Comparison of ENCODE assay signal across 1 cellular context in the genomic region with DNA sequence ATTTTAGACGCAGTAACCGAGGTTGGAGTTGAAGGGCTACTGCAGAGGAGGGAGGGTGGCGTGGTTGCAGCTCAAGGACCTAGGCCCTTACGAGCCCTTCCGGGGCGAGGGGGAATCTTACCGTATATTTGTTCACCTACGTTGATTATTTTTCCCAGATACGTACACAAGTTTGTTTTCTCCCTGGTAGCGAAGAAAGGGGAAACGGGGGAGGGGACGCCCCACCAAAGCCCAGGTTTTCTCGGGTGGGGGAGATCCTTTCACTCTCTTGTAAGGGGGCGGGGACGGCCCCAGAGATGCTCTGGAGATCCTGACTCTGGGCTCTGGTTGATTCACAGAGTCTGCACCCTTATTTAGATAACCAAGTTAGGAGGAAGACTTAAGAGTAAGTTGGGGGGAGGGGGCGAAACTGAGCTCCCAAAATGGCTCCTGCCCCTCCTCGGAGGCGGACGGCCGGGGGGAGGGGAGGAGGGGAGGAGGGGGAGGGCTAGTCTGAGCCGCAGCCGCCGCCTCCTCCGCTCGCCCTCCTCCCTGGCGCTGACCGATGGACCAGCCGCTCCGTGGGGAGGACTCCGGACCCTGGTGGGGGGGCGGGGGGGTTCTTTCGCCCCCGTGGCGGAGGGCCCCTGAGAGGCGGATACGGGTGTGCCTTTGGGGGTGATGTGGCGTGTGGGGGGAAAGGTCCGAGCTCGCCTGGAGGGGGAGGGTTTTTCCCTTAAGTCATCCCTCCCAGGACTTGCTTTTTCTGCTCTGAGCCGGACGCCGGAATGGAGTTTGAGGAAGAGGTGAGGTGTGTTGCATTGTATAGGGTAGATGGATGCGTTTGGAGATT.
TF ChIP-seq lines count a peak whose summit lies in the region.

No MANE protein-coding gene starts in this region.

TF ChIP-seq in GM12878, 131 proteins besides CTCF, POLR2A, EP300 and RAD21 (continued from another document and continues in another):
- TF ChIP-seq, protein P1, sequence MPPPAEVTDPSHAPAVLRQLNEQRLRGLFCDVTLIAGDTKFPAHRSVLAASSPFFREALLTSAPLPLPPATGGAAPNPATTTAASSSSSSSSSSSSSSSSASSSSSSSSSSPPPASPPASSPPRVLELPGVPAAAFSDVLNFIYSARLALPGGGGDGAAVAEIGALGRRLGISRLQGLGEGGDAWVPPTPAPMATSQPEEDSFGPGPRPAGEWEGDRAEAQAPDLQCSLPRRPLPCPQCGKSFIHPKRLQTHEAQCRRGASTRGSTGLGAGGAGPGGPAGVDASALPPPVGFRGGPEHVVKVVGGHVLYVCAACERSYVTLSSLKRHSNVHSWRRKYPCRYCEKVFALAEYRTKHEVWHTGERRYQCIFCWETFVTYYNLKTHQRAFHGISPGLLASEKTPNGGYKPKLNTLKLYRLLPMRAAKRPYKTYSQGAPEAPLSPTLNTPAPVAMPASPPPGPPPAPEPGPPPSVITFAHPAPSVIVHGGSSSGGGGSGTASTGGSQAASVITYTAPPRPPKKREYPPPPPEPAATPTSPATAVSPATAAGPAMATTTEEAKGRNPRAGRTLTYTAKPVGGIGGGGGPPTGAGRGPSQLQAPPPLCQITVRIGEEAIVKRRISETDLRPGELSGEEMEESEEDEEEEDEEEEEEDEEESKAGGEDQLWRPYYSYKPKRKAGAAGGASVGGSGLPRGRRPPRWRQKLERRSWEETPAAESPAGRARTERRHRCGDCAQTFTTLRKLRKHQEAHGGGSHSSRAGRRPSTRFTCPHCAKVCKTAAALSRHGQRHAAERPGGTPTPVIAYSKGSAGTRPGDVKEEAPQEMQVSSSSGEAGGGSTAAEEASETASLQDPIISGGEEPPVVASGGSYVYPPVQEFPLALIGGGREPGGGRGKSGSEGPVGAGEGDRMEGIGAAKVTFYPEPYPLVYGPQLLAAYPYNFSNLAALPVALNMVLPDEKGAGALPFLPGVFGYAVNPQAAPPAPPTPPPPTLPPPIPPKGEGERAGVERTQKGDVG (CRISPR knock-in tag; IDR thresholded peaks at IDR 0.05) = no peak
- TF ChIP-seq, protein P2, sequence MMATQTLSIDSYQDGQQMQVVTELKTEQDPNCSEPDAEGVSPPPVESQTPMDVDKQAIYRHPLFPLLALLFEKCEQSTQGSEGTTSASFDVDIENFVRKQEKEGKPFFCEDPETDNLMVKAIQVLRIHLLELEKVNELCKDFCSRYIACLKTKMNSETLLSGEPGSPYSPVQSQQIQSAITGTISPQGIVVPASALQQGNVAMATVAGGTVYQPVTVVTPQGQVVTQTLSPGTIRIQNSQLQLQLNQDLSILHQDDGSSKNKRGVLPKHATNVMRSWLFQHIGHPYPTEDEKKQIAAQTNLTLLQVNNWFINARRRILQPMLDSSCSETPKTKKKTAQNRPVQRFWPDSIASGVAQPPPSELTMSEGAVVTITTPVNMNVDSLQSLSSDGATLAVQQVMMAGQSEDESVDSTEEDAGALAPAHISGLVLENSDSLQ (IDR thresholded peaks at IDR 0.05) = no peak
- TF ChIP-seq, protein P3, sequence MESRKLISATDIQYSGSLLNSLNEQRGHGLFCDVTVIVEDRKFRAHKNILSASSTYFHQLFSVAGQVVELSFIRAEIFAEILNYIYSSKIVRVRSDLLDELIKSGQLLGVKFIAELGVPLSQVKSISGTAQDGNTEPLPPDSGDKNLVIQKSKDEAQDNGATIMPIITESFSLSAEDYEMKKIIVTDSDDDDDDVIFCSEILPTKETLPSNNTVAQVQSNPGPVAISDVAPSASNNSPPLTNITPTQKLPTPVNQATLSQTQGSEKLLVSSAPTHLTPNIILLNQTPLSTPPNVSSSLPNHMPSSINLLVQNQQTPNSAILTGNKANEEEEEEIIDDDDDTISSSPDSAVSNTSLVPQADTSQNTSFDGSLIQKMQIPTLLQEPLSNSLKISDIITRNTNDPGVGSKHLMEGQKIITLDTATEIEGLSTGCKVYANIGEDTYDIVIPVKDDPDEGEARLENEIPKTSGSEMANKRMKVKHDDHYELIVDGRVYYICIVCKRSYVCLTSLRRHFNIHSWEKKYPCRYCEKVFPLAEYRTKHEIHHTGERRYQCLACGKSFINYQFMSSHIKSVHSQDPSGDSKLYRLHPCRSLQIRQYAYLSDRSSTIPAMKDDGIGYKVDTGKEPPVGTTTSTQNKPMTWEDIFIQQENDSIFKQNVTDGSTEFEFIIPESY (IDR thresholded peaks at IDR 0.05) = no peak
- TF ChIP-seq SMC3 (IDR thresholded peaks at IDR 0.05; ENCODE audit: borderline replicate concordance, low read length) = no peak
- no peak for TF ChIP-seq KAT2A (conservative IDR thresholded peaks at IDR 0.05; ENCODE audit: control insufficient read depth, low read depth, low read length)
- TF ChIP-seq, protein P4, sequence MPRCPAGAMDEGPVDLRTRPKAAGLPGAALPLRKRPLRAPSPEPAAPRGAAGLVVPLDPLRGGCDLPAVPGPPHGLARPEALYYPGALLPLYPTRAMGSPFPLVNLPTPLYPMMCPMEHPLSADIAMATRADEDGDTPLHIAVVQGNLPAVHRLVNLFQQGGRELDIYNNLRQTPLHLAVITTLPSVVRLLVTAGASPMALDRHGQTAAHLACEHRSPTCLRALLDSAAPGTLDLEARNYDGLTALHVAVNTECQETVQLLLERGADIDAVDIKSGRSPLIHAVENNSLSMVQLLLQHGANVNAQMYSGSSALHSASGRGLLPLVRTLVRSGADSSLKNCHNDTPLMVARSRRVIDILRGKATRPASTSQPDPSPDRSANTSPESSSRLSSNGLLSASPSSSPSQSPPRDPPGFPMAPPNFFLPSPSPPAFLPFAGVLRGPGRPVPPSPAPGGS (IDR thresholded peaks at IDR 0.05; ENCODE audit: borderline replicate concordance, insufficient read depth, low read depth, low read length, poor library complexity, severe bottlenecking) = peak; percentile 11
- no peak for TF ChIP-seq TCF12 (IDR thresholded peaks at IDR 0.05; ENCODE audit: low read depth, low read length)
- 0 out of 2 replicates have a peak, but pooled peaks have one; percentile 34 for TF ChIP-seq CBFB (IDR thresholded peaks at IDR 0.05; ENCODE audit: low read depth)
- TF ChIP-seq CEBPB (IDR thresholded peaks at IDR 0.05; ENCODE audit: borderline replicate concordance in 1 of 2, low read depth in 2 of 2, low read length in 2 of 2) = no peak
- TF ChIP-seq GATAD2B (conservative IDR thresholded peaks at IDR 0.05; ENCODE audit: low read depth) = peak; percentile 47
- TF ChIP-seq NFXL1 (IDR thresholded peaks at IDR 0.05; ENCODE audit: borderline replicate concordance) = peak; percentile 98
- no peak for TF ChIP-seq RCOR1 (conservative IDR thresholded peaks at IDR 0.05; ENCODE audit: low read depth, low read length)
- TF ChIP-seq, protein P5, sequence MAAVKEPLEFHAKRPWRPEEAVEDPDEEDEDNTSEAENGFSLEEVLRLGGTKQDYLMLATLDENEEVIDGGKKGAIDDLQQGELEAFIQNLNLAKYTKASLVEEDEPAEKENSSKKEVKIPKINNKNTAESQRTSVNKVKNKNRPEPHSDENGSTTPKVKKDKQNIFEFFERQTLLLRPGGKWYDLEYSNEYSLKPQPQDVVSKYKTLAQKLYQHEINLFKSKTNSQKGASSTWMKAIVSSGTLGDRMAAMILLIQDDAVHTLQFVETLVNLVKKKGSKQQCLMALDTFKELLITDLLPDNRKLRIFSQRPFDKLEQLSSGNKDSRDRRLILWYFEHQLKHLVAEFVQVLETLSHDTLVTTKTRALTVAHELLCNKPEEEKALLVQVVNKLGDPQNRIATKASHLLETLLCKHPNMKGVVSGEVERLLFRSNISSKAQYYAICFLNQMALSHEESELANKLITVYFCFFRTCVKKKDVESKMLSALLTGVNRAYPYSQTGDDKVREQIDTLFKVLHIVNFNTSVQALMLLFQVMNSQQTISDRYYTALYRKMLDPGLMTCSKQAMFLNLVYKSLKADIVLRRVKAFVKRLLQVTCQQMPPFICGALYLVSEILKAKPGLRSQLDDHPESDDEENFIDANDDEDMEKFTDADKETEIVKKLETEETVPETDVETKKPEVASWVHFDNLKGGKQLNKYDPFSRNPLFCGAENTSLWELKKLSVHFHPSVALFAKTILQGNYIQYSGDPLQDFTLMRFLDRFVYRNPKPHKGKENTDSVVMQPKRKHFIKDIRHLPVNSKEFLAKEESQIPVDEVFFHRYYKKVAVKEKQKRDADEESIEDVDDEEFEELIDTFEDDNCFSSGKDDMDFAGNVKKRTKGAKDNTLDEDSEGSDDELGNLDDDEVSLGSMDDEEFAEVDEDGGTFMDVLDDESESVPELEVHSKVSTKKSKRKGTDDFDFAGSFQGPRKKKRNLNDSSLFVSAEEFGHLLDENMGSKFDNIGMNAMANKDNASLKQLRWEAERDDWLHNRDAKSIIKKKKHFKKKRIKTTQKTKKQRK (IDR thresholded peaks at IDR 0.05; ENCODE audit: low read depth, low read length) = no peak
- TF ChIP-seq RB1 (IDR thresholded peaks at IDR 0.05; ENCODE audit: borderline replicate concordance) = no peak
- peak; percentile 18; the same call in 1 of the 2 replicates for TF ChIP-seq POLR2AphosphoS5 (IDR thresholded peaks at IDR 0.05; ENCODE audit: low read length)
- TF ChIP-seq PAX8 (IDR thresholded peaks at IDR 0.05) = peak; percentile 81; the same call in 1 of the 2 replicates
- TF ChIP-seq, protein P6, sequence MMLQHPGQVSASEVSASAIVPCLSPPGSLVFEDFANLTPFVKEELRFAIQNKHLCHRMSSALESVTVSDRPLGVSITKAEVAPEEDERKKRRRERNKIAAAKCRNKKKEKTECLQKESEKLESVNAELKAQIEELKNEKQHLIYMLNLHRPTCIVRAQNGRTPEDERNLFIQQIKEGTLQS (IDR thresholded peaks at IDR 0.05; ENCODE audit: borderline replicate concordance, extremely low read depth, low read depth, low read length) = no peak
- no peak for TF ChIP-seq BACH1 (IDR thresholded peaks at IDR 0.05; ENCODE audit: borderline replicate concordance)
- no peak for TF ChIP-seq JUNB (IDR thresholded peaks at IDR 0.05)
- no peak for TF ChIP-seq BCL11A (IDR thresholded peaks at IDR 0.05; ENCODE audit: low read depth, low read length)
- TF ChIP-seq WRNIP1 (IDR thresholded peaks at IDR 0.05; ENCODE audit: borderline replicate concordance, low read depth, low read length) = no peak
- TF ChIP-seq ASH2L (IDR thresholded peaks at IDR 0.05; ENCODE audit: borderline replicate concordance, low read depth) = no peak
- no peak for TF ChIP-seq RAD51 (IDR thresholded peaks at IDR 0.05)
- no peak for TF ChIP-seq GABPA (IDR thresholded peaks at IDR 0.05; ENCODE audit: low read depth)
- TF ChIP-seq, protein P7, sequence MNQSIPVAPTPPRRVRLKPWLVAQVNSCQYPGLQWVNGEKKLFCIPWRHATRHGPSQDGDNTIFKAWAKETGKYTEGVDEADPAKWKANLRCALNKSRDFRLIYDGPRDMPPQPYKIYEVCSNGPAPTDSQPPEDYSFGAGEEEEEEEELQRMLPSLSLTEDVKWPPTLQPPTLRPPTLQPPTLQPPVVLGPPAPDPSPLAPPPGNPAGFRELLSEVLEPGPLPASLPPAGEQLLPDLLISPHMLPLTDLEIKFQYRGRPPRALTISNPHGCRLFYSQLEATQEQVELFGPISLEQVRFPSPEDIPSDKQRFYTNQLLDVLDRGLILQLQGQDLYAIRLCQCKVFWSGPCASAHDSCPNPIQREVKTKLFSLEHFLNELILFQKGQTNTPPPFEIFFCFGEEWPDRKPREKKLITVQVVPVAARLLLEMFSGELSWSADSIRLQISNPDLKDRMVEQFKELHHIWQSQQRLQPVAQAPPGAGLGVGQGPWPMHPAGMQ (IDR thresholded peaks at IDR 0.05; ENCODE audit: borderline replicate concordance) = no peak
- TF ChIP-seq ZZZ3 (IDR thresholded peaks at IDR 0.05; ENCODE audit: control insufficient read depth, insufficient read length, low read depth) = no peak
- TF ChIP-seq KLF5 (IDR thresholded peaks at IDR 0.05; ENCODE audit: partially characterized antibody) = no peak
- no peak for TF ChIP-seq FOS (IDR thresholded peaks at IDR 0.05; ENCODE audit: borderline replicate concordance, extremely low read depth, insufficient read length)
- TF ChIP-seq, protein P8, sequence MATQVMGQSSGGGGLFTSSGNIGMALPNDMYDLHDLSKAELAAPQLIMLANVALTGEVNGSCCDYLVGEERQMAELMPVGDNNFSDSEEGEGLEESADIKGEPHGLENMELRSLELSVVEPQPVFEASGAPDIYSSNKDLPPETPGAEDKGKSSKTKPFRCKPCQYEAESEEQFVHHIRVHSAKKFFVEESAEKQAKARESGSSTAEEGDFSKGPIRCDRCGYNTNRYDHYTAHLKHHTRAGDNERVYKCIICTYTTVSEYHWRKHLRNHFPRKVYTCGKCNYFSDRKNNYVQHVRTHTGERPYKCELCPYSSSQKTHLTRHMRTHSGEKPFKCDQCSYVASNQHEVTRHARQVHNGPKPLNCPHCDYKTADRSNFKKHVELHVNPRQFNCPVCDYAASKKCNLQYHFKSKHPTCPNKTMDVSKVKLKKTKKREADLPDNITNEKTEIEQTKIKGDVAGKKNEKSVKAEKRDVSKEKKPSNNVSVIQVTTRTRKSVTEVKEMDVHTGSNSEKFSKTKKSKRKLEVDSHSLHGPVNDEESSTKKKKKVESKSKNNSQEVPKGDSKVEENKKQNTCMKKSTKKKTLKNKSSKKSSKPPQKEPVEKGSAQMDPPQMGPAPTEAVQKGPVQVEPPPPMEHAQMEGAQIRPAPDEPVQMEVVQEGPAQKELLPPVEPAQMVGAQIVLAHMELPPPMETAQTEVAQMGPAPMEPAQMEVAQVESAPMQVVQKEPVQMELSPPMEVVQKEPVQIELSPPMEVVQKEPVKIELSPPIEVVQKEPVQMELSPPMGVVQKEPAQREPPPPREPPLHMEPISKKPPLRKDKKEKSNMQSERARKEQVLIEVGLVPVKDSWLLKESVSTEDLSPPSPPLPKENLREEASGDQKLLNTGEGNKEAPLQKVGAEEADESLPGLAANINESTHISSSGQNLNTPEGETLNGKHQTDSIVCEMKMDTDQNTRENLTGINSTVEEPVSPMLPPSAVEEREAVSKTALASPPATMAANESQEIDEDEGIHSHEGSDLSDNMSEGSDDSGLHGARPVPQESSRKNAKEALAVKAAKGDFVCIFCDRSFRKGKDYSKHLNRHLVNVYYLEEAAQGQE (IDR thresholded peaks at IDR 0.05; ENCODE audit: low read depth, low read length) = no peak
- TF ChIP-seq, protein P9, sequence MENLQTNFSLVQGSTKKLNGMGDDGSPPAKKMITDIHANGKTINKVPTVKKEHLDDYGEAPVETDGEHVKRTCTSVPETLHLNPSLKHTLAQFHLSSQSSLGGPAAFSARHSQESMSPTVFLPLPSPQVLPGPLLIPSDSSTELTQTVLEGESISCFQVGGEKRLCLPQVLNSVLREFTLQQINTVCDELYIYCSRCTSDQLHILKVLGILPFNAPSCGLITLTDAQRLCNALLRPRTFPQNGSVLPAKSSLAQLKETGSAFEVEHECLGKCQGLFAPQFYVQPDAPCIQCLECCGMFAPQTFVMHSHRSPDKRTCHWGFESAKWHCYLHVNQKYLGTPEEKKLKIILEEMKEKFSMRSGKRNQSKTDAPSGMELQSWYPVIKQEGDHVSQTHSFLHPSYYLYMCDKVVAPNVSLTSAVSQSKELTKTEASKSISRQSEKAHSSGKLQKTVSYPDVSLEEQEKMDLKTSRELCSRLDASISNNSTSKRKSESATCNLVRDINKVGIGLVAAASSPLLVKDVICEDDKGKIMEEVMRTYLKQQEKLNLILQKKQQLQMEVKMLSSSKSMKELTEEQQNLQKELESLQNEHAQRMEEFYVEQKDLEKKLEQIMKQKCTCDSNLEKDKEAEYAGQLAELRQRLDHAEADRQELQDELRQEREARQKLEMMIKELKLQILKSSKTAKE (IDR thresholded peaks at IDR 0.05; ENCODE audit: low read depth, poor library complexity, severe bottlenecking) = peak; percentile 16
- TF ChIP-seq, protein P10, sequence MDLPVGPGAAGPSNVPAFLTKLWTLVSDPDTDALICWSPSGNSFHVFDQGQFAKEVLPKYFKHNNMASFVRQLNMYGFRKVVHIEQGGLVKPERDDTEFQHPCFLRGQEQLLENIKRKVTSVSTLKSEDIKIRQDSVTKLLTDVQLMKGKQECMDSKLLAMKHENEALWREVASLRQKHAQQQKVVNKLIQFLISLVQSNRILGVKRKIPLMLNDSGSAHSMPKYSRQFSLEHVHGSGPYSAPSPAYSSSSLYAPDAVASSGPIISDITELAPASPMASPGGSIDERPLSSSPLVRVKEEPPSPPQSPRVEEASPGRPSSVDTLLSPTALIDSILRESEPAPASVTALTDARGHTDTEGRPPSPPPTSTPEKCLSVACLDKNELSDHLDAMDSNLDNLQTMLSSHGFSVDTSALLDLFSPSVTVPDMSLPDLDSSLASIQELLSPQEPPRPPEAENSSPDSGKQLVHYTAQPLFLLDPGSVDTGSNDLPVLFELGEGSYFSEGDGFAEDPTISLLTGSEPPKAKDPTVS (IDR thresholded peaks at IDR 0.05; ENCODE audit: low read depth, low read length) = no peak
